1 cellular context compared by ENCODE assay signal in the genomic region with DNA sequence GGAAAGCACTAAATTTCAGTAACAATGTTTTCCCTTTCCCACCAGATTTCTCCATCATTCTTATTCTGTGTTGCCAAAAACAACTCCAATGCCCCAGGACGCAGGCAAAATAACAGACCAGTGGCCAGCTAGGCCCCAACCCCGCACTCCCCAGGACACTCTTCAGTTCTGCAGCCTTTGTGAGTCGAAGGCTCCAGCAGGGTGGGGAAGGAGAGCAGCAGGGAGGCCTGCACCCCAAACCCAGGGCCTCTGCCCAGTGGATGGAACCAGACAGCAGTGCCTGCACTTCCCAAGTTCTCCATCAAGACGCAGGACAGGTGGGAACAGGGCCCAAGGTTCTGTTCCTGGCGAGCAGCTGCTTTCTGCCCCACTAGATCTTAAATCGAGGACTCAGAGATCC.
TF ChIP-seq lines count a peak whose summit lies in the region.

No MANE protein-coding gene starts in this region.

TF ChIP-seq in GM12891, 5 proteins besides CTCF, POLR2A, EP300 and RAD21 (continued from another document):
- TF ChIP-seq POLR2AphosphoS5 (IDR thresholded peaks at IDR 0.05; ENCODE audit: low read depth, low read length) (no peak), TAF1 (IDR thresholded peaks at IDR 0.05; ENCODE audit: low read depth, low read length) (no peak)
